In genomic region chr7:146966274-146966673, GRCh38 we compare ENCODE assay signal across 8 cellular contexts.
"Had no signal": no experiment of that assay in that cellular context is flagged by ENCODE, and none has a peak within 500 bp of the region (broad histone marks: within the 10 kb centered on the region; RNA-seq: fewer than 3 reads in every experiment).

No MANE protein-coding gene starts in this region.

- DNase-seq: GM23248, GOT3, H7, HFFc6, IMR-90, KG1 had no signal

- ATAC-seq: HCT116, K562 had no signal
